12 cellular contexts compared by ENCODE assay signal in the genomic region with DNA sequence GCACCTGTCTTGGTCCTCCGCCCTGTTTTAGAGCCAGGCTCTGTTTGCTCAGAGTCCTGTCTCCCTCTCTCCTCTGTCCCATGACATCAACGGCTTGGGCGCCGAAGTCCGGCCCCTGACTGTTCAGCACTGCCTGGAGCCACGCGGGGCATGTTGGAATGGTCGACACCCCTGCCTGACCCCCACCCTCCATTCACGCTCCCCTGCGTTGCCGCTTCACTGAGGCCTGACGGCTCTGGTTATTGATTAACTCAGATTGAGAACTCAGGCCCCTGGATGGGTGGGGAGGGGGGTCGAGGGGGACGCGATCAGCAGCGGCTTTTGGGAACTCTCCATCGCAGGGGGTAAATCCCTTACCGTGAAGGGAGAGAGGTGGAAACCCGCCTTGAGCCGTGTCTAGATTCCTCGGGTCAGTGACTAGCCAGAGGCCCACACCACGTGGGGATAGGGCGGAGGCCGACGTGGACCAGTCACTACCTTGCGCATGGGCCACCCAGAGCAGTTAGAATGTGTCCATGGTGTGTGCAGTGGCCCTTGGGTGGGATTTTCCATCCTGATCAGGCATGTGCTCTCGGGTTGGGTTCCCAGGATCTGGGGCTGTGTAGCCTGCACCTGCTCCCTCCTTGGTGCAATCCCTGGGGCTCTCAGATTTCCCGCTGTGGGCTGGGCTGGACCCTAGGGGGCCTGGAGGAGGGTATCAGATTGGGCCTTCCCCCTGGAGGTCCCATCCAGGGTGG. TPM values are rescaled to one million over a fixed set of nuclear protein-coding genes. Genes with fewer than 3 reads are reported as not detected.
A peak's percentile ranks its signal among the peaks of the same experiment; 100 is the strongest.
DNase-seq lines count a peak whose midpoint lies in the region; ATAC-seq, FAIRE-seq and TF ChIP-seq lines count a peak whose summit lies in the region.
"Had no signal": no experiment of that assay in that cellular context is flagged by ENCODE, and none has a peak within 500 bp of the region (broad histone marks: within the 10 kb centered on the region; RNA-seq: fewer than 3 reads in every experiment).

No MANE protein-coding gene starts in this region.

- H3K36me3 ChIP-seq in gastrocnemius medialis = peaks cover 0 to 3% of the 10 kb centered on the region in 2 donors

- H3K27ac ChIP-seq in gastrocnemius medialis = peak overlapping the region; percentile 90 to 100 (median 98)
- H3K27ac ChIP-seq in CD4-positive, alpha-beta T cell (ENCODE audit: low read depth, low read length) = no peak overlapping the region

- peak overlapping the region; percentile 63 to 87 (median 73) for H3K4me3 ChIP-seq in gastrocnemius medialis

- CTCF ChIA-PET in CD4-positive, alpha-beta T cell (lab: Charles Lee) = no interaction called here

- no peak for TF ChIP-seq CTCF in gastrocnemius medialis (IDR thresholded peaks at IDR 0.05 in 4 of 5, conservative IDR thresholded peaks at IDR 0.05 in 1 of 5)
- no peak for TF ChIP-seq CTCF in CD4-positive, alpha-beta T cell (IDR thresholded peaks at IDR 0.05)

- peak; percentile 70 to 81 for TF ChIP-seq POLR2A in gastrocnemius medialis (IDR thresholded peaks at IDR 0.05)

- H3K4me1 ChIP-seq in gastrocnemius medialis = peaks cover 34 to 36% of the 10 kb centered on the region in 2 donors

- H3K4me3 Mint-ChIP-seq in activated T-helper 17 cell treated with anti-CD3 and anti-CD28 coated beads, Interleukin-2, amount 50 U/mL, for 72 hours = peak overlapping the region; percentile 39
- H3K4me3 Mint-ChIP-seq in CD4-positive, alpha-beta T cell = no peak overlapping the region
- H3K4me3 Mint-ChIP-seq: HFFc6 had no signal

- ATAC-seq in activated T-helper 17 cell treated with anti-CD3 and anti-CD28 coated beads, Interleukin-2, amount 50 U/mL, for 72 hours (replicated peaks) = no peak
- ATAC-seq in gastrocnemius medialis = peak; percentile 54 to 55
- ATAC-seq in CD4-positive, alpha-beta T cell (ENCODE audit: poor library complexity) = no peak

- H3K4me1 Mint-ChIP-seq in activated T-helper 17 cell treated with anti-CD3 and anti-CD28 coated beads, Interleukin-2, amount 50 U/mL, for 72 hours = no peaks in the 10 kb centered on the region
- H3K4me1 Mint-ChIP-seq in CD4-positive, alpha-beta T cell (ENCODE audit: low read depth) = peaks cover 4% of the 10 kb centered on the region

- no peak for FAIRE-seq in urothelium cell line (lab: Jason Lieb, UNC)

- H3K27me3 Mint-ChIP-seq in activated T-helper 17 cell treated with anti-CD3 and anti-CD28 coated beads, Interleukin-2, amount 50 U/mL, for 72 hours = peaks cover 38% of the 10 kb centered on the region
- H3K27me3 Mint-ChIP-seq in CD4-positive, alpha-beta T cell = peaks cover 48% of the 10 kb centered on the region

- POLR2A ChIA-PET in CD4-positive, alpha-beta T cell (lab: Charles Lee) = no interaction called here

- H3K27me3 ChIP-seq in gastrocnemius medialis = no peaks in the 10 kb centered on the region
- peaks cover 22% of the 10 kb centered on the region for H3K27me3 ChIP-seq in CD4-positive, alpha-beta T cell (ENCODE audit: control insufficient read depth, insufficient read depth, low read length)

- no peak overlapping the region for H3K27ac Mint-ChIP-seq in activated T-helper 17 cell treated with anti-CD3 and anti-CD28 coated beads, Interleukin-2, amount 50 U/mL, for 72 hours
- H3K27ac Mint-ChIP-seq in CD4-positive, alpha-beta T cell = no peak overlapping the region
- H3K27ac Mint-ChIP-seq: HFFc6 had no signal

- H3K9me3 Mint-ChIP-seq in activated T-helper 17 cell treated with anti-CD3 and anti-CD28 coated beads, Interleukin-2, amount 50 U/mL, for 72 hours = no peaks in the 10 kb centered on the region
- no peaks in the 10 kb centered on the region for H3K9me3 Mint-ChIP-seq in CD4-positive, alpha-beta T cell
- H3K9me3 Mint-ChIP-seq: HFFc6 had no signal

- in situ Hi-C loops in gastrocnemius medialis (cut with MboI; ENCODE audit: low sequenced_read_pairs in 4 of 4) = no loop called here

- intact Hi-C loops in gastrocnemius medialis (cut with DNase I; ENCODE audit: low total_unique reads) = no loop called here
- intact Hi-C loops in CD4-positive, alpha-beta T cell (cut with DNase I, micrococcal nuclease) = no loop called here

- DNase-seq in NCI-H146 (lab: John Stamatoyannopoulos, UW) (peak; percentile 34), NCI-H146 treated with DMSO at 0.1 percent for 48 hours (lab: John Stamatoyannopoulos, UW; ENCODE audit: unreplicated experiment) (no peak), kidney glomerular epithelial cell (lab: John Stamatoyannopoulos, UW) (peak; percentile 62), gastrocnemius medialis (peak; percentile 93 to 94), urothelium cell line (ENCODE audit: low spot score) (no peak), NCI-H1436 treated with DMSO at 0.1 percent for 48 hours (lab: John Stamatoyannopoulos, UW) (no peak)
- DNase-seq in CD4-positive, alpha-beta T cell = no peak
- DNase-seq: GDM1, HFFc6, NCI-H1105, OCI-M1 had no signal

- H3K9me3 ChIP-seq in gastrocnemius medialis = no peaks in the 10 kb centered on the region
- H3K9me3 ChIP-seq in CD4-positive, alpha-beta T cell (ENCODE audit: control insufficient read depth, low read length) = no peaks in the 10 kb centered on the region

- H3K36me3 Mint-ChIP-seq in activated T-helper 17 cell treated with anti-CD3 and anti-CD28 coated beads, Interleukin-2, amount 50 U/mL, for 72 hours (ENCODE audit: low read depth) = no peaks in the 10 kb centered on the region
- H3K36me3 Mint-ChIP-seq in CD4-positive, alpha-beta T cell (ENCODE audit: low read depth) = no peaks in the 10 kb centered on the region

RNA-seq across cellular contexts. Expression of a gene that starts 1.0 kb away (rescaled TPM):
- total RNA-seq in activated T-helper 17 cell treated with anti-CD3 and anti-CD28 coated beads, Interleukin-2, amount 50 U/mL, for 72 hours = not detected
- total RNA-seq in gastrocnemius medialis = 100 to 1,000 TPM; 110 to 588 (median 420) TPM
- total RNA-seq in CD4-positive, alpha-beta T cell = not detected
- total RNA-seq: HFFc6 had no signal

RNA-seq across cellular contexts. Expression of a gene that starts 25.0 kb away (rescaled TPM):
- total RNA-seq in activated T-helper 17 cell treated with anti-CD3 and anti-CD28 coated beads, Interleukin-2, amount 50 U/mL, for 72 hours = not detected
- under 1 TPM in 1 of 4 donors, not detected in 3; 0.63 TPM for total RNA-seq in gastrocnemius medialis
- not detected for total RNA-seq in CD4-positive, alpha-beta T cell
- total RNA-seq: HFFc6 had no signal

RNA-seq across cellular contexts. Expression of a gene that starts 30.2 kb away (rescaled TPM):
- total RNA-seq in activated T-helper 17 cell treated with anti-CD3 and anti-CD28 coated beads, Interleukin-2, amount 50 U/mL, for 72 hours = 10 to 100 TPM; 47.5 to 95.4 TPM
- 10 to 100 TPM; 42.5 to 60.2 (median 48.9) TPM for total RNA-seq in gastrocnemius medialis
- 10 to 100 TPM; 58.0 to 58.2 TPM for total RNA-seq in CD4-positive, alpha-beta T cell

RNA-seq across cellular contexts. Expression of a gene that starts 56.1 kb away (rescaled TPM):
- total RNA-seq in activated T-helper 17 cell treated with anti-CD3 and anti-CD28 coated beads, Interleukin-2, amount 50 U/mL, for 72 hours = under 1 TPM in 1 of 2 donors, not detected in 1; 0.24 TPM
- total RNA-seq in gastrocnemius medialis = not detected
- under 1 TPM in 1 of 2 experiments, not detected in 1; 0.36 TPM for total RNA-seq in CD4-positive, alpha-beta T cell
- total RNA-seq: HFFc6 had no signal

Comparison
In these comparisons a context has a peak if more than half of its experiments do, and no peak if none do; other contexts are left out.
1. DNase-seq: peak in NCI-H146 (single experiment), kidney glomerular epithelial cell (single experiment) and gastrocnemius medialis (2 of 2); none in NCI-H146 treated with DMSO at 0.1 percent for 48 hours (single experiment), CD4-positive, alpha-beta T cell (0 of 10), urothelium cell line (single experiment) and NCI-H1436 treated with DMSO at 0.1 percent for 48 hours (single experiment).
2. ATAC-seq: peak in gastrocnemius medialis (2 of 2); none in activated T-helper 17 cell treated with anti-CD3 and anti-CD28 coated beads, Interleukin-2, amount 50 U/mL, for 72 hours (single experiment) and CD4-positive, alpha-beta T cell (single experiment).
3. RNA of a gene that starts 1.0 kb away (total RNA-seq): 110 to 588 TPM in gastrocnemius medialis; not detected in activated T-helper 17 cell treated with anti-CD3 and anti-CD28 coated beads, Interleukin-2, amount 50 U/mL, for 72 hours and not detected in CD4-positive, alpha-beta T cell; every median in the first group is over 100 times any median in the second.